In the genomic region with DNA sequence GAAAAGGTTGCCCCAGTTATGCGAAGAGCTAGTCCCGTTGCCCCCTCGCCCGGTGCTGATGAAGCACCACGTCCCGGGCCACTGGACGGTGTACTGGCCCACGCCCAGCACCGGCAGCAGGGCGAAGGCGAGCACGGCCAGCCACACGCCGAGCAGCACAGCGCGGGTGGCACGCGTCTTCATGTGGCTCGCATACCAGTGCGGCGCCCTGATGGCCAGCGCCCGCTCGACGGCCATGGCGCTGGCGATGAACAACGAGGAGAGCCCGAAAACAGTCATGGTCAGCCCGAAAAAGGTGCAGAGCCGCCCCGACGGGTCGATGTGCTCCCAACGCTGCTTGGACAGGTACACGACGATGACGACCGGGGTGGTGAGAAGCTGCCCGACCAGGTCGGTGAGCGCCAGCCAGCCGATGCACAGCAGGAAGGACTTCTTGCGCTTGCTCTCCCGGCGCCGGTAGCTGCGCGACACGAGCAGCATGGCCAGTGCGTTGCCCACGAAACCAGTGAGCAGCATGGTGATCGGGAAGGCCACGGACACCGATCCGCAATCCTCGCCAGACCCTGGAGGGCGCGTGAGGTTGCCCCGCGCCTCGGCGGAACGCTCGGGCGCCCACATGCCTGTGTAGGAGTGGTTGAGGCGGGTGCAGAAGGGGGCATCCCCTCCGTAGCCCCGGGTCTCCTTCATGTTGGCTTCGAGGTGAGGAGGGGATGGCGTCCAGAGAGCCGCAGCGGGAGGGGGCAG, we compare ENCODE assay signal across 8 cellular contexts. TPM values are rescaled to one million over a fixed set of nuclear protein-coding genes. Genes with fewer than 3 reads are reported as not detected.
DNase-seq lines count a peak whose midpoint lies in the region; ATAC-seq, FAIRE-seq and TF ChIP-seq lines count a peak whose summit lies in the region.

No MANE protein-coding gene starts in this region.

- H3K27me3 Mint-ChIP-seq in memory B cell, result peaks cover 22% of the 10 kb centered on the region

- TF ChIP-seq POLR2A in upper lobe of left lung (IDR thresholded peaks at IDR 0.05), result no peak

- H3K4me3 ChIP-seq in RWPE2 (ENCODE audit: severe bottlenecking) (peak overlapping the region; percentile 6), duodenal mucosa (ENCODE audit: low read depth in 1 of 2, low read length in 2 of 2) (peak overlapping the region; percentile 54 to 64), upper lobe of left lung (peak overlapping the region; percentile 43 to 55 (median 49))

- no peaks in the 10 kb centered on the region for H3K36me3 Mint-ChIP-seq in memory B cell

- TF ChIP-seq EP300 in upper lobe of left lung (IDR thresholded peaks at IDR 0.05), result no peak

- peaks cover 10% of the 10 kb centered on the region for H3K4me1 Mint-ChIP-seq in memory B cell

- H3K9me3 ChIP-seq in RWPE2 (ENCODE audit: severe bottlenecking) (no peaks in the 10 kb centered on the region), duodenal mucosa (ENCODE audit: control insufficient read depth in 1 of 2, low read length in 2 of 2) (no peaks in the 10 kb centered on the region), upper lobe of left lung (no peaks in the 10 kb centered on the region)

- peak overlapping the region; percentile 81 for H3K4me3 Mint-ChIP-seq in memory B cell

- no peaks in the 10 kb centered on the region for H3K36me3 ChIP-seq in RWPE2 (ENCODE audit: low read depth)
- H3K36me3 ChIP-seq in duodenal mucosa (ENCODE audit: control insufficient read depth in 1 of 2, insufficient read depth in 2 of 2, low read length in 2 of 2), result no peaks in the 10 kb centered on the region
- no peaks in the 10 kb centered on the region for H3K36me3 ChIP-seq in upper lobe of left lung

- peak; percentile 22 for ATAC-seq in Right ventricle myocardium inferior
- peak; percentile 22 for ATAC-seq in RWPE2 (ENCODE audit: low read depth)
- peak; percentile 54 for ATAC-seq in memory B cell (ENCODE audit: low read depth)
- ATAC-seq in upper lobe of left lung (ENCODE audit: low FRiP score in 2 of 2), result peak; percentile 55

- intact Hi-C loops in Right ventricle myocardium inferior (cut with DNase I), result no loop called here
- intact Hi-C loops in cardiac septum (cut with DNase I), result loop anchor here (2.0 kb wide), 1 partner anchor 362 kb away; no protein-coding TSS in a partner anchor

- no peaks in the 10 kb centered on the region for H3K4me1 ChIP-seq in RWPE2 (ENCODE audit: insufficient read depth, poor library complexity, severe bottlenecking)
- H3K4me1 ChIP-seq in duodenal mucosa (ENCODE audit: control insufficient read depth in 1 of 2, insufficient read depth in 2 of 2, low read length in 2 of 2), result peaks cover 5 to 17% of the 10 kb centered on the region in 2 donors
- H3K4me1 ChIP-seq in upper lobe of left lung, result peaks cover 15 to 22% (median 17%) of the 10 kb centered on the region in 4 donors

- 0 to 7% methylated on average over 2 to 47 of the region's 73 CpGs for WGBS in upper lobe of left lung, 2 donors

- no peak overlapping the region for H3K27ac Mint-ChIP-seq in memory B cell

- H3K27me3 ChIP-seq in RWPE2 (ENCODE audit: insufficient read depth, poor library complexity, severe bottlenecking), result peaks cover 69% of the 10 kb centered on the region
- H3K27me3 ChIP-seq in duodenal mucosa (ENCODE audit: control insufficient read depth in 1 of 2, insufficient read depth in 2 of 2, low read length in 2 of 2), result peaks cover 30 to 38% of the 10 kb centered on the region in 2 donors
- peaks cover 0 to 21% (median 13%) of the 10 kb centered on the region in 4 donors for H3K27me3 ChIP-seq in upper lobe of left lung

- TF ChIP-seq CTCF in RWPE2 (IDR thresholded peaks at IDR 0.05; ENCODE audit: poor library complexity, severe bottlenecking) (no peak), upper lobe of left lung (IDR thresholded peaks at IDR 0.05) (no peak), D721Med (IDR thresholded peaks at IDR 0.05; ENCODE audit: insufficient read depth, missing control alignments) (no peak)

- no peaks in the 10 kb centered on the region for H3K9me3 Mint-ChIP-seq in memory B cell

- H3K27ac ChIP-seq in RWPE2 (ENCODE audit: poor library complexity, severe bottlenecking) (no peak overlapping the region), duodenal mucosa (ENCODE audit: low read depth, low read length) (no peak overlapping the region), upper lobe of left lung (no peak overlapping the region)

- DNase-seq in Right ventricle myocardium inferior (ENCODE audit: missing footprints) (peak; percentile 58), cardiac septum (ENCODE audit: low spot score) (no peak), RWPE2 (ENCODE audit: low spot score) (no peak), memory B cell (ENCODE audit: low spot score in 2 of 2) (peak; percentile 4 to 22), upper lobe of left lung (peak in 1 of 2 donors; percentile 87), NCI-H2107 (lab: John Stamatoyannopoulos, UW) (no peak), D721Med (ENCODE audit: insufficient read length, low spot score) (no peak)

- no peak overlapping the region for H3K9ac ChIP-seq in duodenal mucosa (ENCODE audit: low read depth in 1 of 2, low read length in 2 of 2)

- FAIRE-seq in D721Med (lab: Jason Lieb, UNC), result no peak

RNA-seq across cellular contexts. Expression of a gene that starts 0.6 kb away (rescaled TPM):
- 4.9 TPM for total RNA-seq in Right ventricle myocardium inferior
- 1.1 TPM for total RNA-seq in cardiac septum
- total RNA-seq in upper lobe of left lung, result 1 to 10 TPM in 3 of 6 donors, under 1 TPM in 2, not detected in 1; 0.44 to 4.9 (median 1.4) TPM

RNA-seq across cellular contexts. Expression of a gene that starts 33.8 kb away (rescaled TPM):
- 46.5 TPM for total RNA-seq in Right ventricle myocardium inferior
- total RNA-seq in cardiac septum, result 51.2 TPM
- 100 to 1,000 TPM in 2 of 6 donors, 10 to 100 TPM in 4; 51.3 to 203 (median 69.7) TPM for total RNA-seq in upper lobe of left lung

Comparison
In these comparisons a context has a peak if more than half of its experiments do, and no peak if none do; other contexts are left out.
1. DNase-seq: peak in Right ventricle myocardium inferior (single experiment) and memory B cell (2 of 2); none in cardiac septum (single experiment), RWPE2 (single experiment), NCI-H2107 (single experiment) and D721Med (single experiment).
2. H3K4me3 ChIP-seq: peak in every context shown above with its lines; median percentile 59 in duodenal mucosa; 49 in upper lobe of left lung; 6 in RWPE2.
3. Peak in every context shown above with its lines, with median percentiles within 50 percentile points of each other: ATAC-seq.